In the genomic region with DNA sequence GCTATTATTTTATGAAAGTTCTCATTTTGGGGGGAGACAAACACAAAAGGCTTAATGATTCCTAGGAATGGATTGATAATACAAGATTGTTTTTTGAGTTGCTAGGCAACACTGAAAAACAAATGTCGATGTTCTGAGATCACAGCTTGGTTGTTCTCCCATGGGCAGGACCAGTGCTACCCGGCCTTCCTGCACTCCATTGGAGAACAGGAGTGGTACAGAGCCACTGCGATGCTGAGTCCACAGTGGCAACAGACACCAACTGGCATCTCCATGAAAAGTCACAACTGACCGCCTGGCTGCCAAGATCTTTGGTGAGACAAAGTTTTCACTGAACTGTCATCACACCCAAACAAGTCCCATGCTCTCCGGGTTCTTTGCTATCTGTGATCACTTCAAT, we compare ENCODE assay signal across 9 cellular contexts.
DNase-seq lines count a peak whose midpoint lies in the region; ATAC-seq and TF ChIP-seq lines count a peak whose summit lies in the region.
"Had no signal": no experiment of that assay in that cellular context is flagged by ENCODE, and none has a peak within 500 bp of the region (broad histone marks: within the 10 kb centered on the region; RNA-seq: fewer than 3 reads in every experiment).

No MANE protein-coding gene starts in this region.

- no peak overlapping the region for H3K27ac Mint-ChIP-seq in activated CD4-positive, alpha-beta memory T cell treated with anti-CD3 and anti-CD28 coated beads, Interleukin-2, amount 10 ng/mL, durations not matched to agents 7 days and 5 days

- H3K4me3 Mint-ChIP-seq in activated CD4-positive, alpha-beta memory T cell treated with anti-CD3 and anti-CD28 coated beads, Interleukin-2, amount 10 ng/mL, durations not matched to agents 7 days and 5 days = no peak overlapping the region

- no peaks in the 10 kb centered on the region for H4K20me1 ChIP-seq in fibroblast of lung (ENCODE audit: control insufficient read depth, extremely low read depth, insufficient read depth, low read length)

- H2AFZ ChIP-seq in fibroblast of lung (ENCODE audit: low read length) = no peak overlapping the region

- CTCF ChIA-PET in activated CD4-positive, alpha-beta memory T cell treated with anti-CD3 and anti-CD28 coated beads, Interleukin-2, amount 10 ng/mL, durations not matched to agents 7 days and 5 days (lab: Charles Lee) = no interaction called here

- no peaks in the 10 kb centered on the region for H3K9me3 ChIP-seq in fibroblast of lung (ENCODE audit: control insufficient read depth, insufficient read depth, low read depth, low read length)
- H3K9me3 ChIP-seq in muscle layer of duodenum (ENCODE audit: control insufficient read depth in 1 of 2, low read length in 2 of 2) = no peaks in the 10 kb centered on the region

- H3K36me3 ChIP-seq in fibroblast of lung (ENCODE audit: control insufficient read depth, insufficient read depth, low read length) (no peaks in the 10 kb centered on the region), muscle layer of duodenum (ENCODE audit: control insufficient read depth in 1 of 2, insufficient read depth in 2 of 2, low read length in 2 of 2) (peaks cover 0 to under 1% of the 10 kb centered on the region in 2 donors)

- peak; percentile 52 for DNase-seq in Caki2 (ENCODE audit: low read depth)
- peak; percentile 67 for DNase-seq in RPMI7951 (ENCODE audit: low read depth)
- peak; percentile 51 to 72 for DNase-seq in fibroblast of lung (ENCODE audit: low read depth in 2 of 2)
- DNase-seq in SHP77 treated with DMSO at 0.1 percent for 48 hours (lab: John Stamatoyannopoulos, UW) = no peak
- DNase-seq in activated CD4-positive, CD25-positive, alpha-beta regulatory T cell (lab: John Stamatoyannopoulos, UW) = no peak
- no peak for DNase-seq in activated CD4-positive, alpha-beta memory T cell treated with anti-CD3 and anti-CD28 coated beads, Interleukin-2, amount 10 ng/mL, durations not matched to agents 7 days and 5 days
- DNase-seq: NCI-H69 had no signal

- in situ Hi-C loops in Caki2 (cut with HindIII; ENCODE audit: low pct_unique_long_range_greater_than_20kb, low sequenced_read_pairs) = no loop called here

- peaks cover 2% of the 10 kb centered on the region for H3K4me1 ChIP-seq in fibroblast of lung (ENCODE audit: control insufficient read depth, extremely low read depth, insufficient read depth, low read length)
- H3K4me1 ChIP-seq in muscle layer of duodenum (ENCODE audit: control insufficient read depth in 1 of 2, insufficient read depth in 2 of 2, low read length in 2 of 2) = peaks cover 0 to 4% of the 10 kb centered on the region in 2 donors

- no peaks in the 10 kb centered on the region for H3K9me3 Mint-ChIP-seq in activated CD4-positive, alpha-beta memory T cell treated with anti-CD3 and anti-CD28 coated beads, Interleukin-2, amount 10 ng/mL, durations not matched to agents 7 days and 5 days

- H3K27me3 ChIP-seq in fibroblast of lung (ENCODE audit: control insufficient read depth, insufficient read depth, low read length) (no peaks in the 10 kb centered on the region), muscle layer of duodenum (ENCODE audit: low read depth, low read length) (no peaks in the 10 kb centered on the region)

- no peaks in the 10 kb centered on the region for H3K79me2 ChIP-seq in fibroblast of lung (ENCODE audit: control insufficient read depth, insufficient read depth, low read length)

- H3K36me3 Mint-ChIP-seq in activated CD4-positive, alpha-beta memory T cell treated with anti-CD3 and anti-CD28 coated beads, Interleukin-2, amount 10 ng/mL, durations not matched to agents 7 days and 5 days (ENCODE audit: low read depth) = no peaks in the 10 kb centered on the region

- POLR2A ChIA-PET in activated CD4-positive, alpha-beta memory T cell treated with anti-CD3 and anti-CD28 coated beads, Interleukin-2, amount 10 ng/mL, durations not matched to agents 7 days and 5 days (lab: Charles Lee) = no interaction called here

- H3K27me3 Mint-ChIP-seq in activated CD4-positive, alpha-beta memory T cell treated with anti-CD3 and anti-CD28 coated beads, Interleukin-2, amount 10 ng/mL, durations not matched to agents 7 days and 5 days = no peaks in the 10 kb centered on the region

- no peak overlapping the region for H3K4me2 ChIP-seq in fibroblast of lung (ENCODE audit: extremely low read depth, insufficient read depth, low read length)

- H3K4me3 ChIP-seq in fibroblast of lung (replicated peaks in 1 of 4; ENCODE audit: control extremely low read depth in 1 of 4, insufficient read depth in 1 of 4, low read depth in 3 of 4, low read length in 4 of 4) (no peak overlapping the region), muscle layer of duodenum (ENCODE audit: low read depth in 1 of 2, low read length in 2 of 2) (no peak overlapping the region)

- H3K27ac ChIP-seq in fibroblast of lung (ENCODE audit: insufficient read depth, low read length) (peak overlapping the region; percentile 26), muscle layer of duodenum (ENCODE audit: low read length) (peak overlapping the region; percentile 74)

- H3K9ac ChIP-seq in fibroblast of lung (ENCODE audit: insufficient read depth, low read length) = no peak overlapping the region

- peaks cover 2% of the 10 kb centered on the region for H3K4me1 Mint-ChIP-seq in activated CD4-positive, alpha-beta memory T cell treated with anti-CD3 and anti-CD28 coated beads, Interleukin-2, amount 10 ng/mL, durations not matched to agents 7 days and 5 days

- ATAC-seq in GM21515 (IDR thresholded peaks at IDR 0.05; ENCODE audit: unreplicated experiment) = no peak

- TF ChIP-seq CTCF in fibroblast of lung (conservative IDR thresholded peaks at IDR 0.05 in 1 of 2, IDR thresholded peaks at IDR 0.05 in 1 of 2; ENCODE audit: low read depth in 1 of 2, low read length in 2 of 2) = no peak

Comparison
In these comparisons a context has a peak if more than half of its experiments do, and no peak if none do; other contexts are left out.
1. DNase-seq: peak in Caki2 (single experiment), RPMI7951 (single experiment) and fibroblast of lung (2 of 2); none in SHP77 treated with DMSO at 0.1 percent for 48 hours (single experiment), activated CD4-positive, CD25-positive, alpha-beta regulatory T cell (0 of 4) and activated CD4-positive, alpha-beta memory T cell treated with anti-CD3 and anti-CD28 coated beads, Interleukin-2, amount 10 ng/mL, durations not matched to agents 7 days and 5 days (single experiment).